20 cellular contexts compared by ENCODE assay signal in the genomic region with DNA sequence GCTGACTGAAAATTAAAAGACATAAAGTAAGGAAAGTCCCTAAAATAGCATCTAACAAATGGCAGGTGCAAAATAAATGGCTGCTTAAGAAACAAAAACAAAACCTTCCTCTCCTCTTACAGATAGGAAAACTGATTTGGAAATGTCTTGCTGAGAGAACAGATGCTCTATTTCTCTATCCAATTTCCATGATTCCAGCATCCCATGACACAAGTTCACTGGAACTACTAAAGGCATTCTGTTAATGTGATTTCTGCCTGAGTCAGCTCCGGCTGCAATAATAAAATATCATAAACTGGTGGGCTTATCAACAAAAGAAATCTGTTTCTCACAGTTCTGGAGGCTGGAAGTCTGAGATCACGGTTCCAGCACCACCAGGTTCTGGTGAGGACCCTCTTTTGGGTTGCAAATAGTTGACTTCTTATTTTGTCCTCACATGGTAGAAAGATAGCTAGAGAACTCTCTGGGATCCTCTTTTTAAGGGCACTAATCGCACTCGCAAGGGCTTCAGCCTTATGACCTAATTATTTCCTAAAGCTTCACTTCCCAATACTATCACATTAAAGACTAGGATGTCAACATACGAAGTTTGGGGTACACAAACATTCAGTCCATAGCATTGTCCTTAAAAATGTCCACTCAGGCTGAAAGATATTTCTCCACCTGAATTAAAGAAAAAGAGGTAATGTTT.
"Had no signal": no experiment of that assay in that cellular context is flagged by ENCODE, and none has a peak within 500 bp of the region (broad histone marks: within the 10 kb centered on the region; RNA-seq: fewer than 3 reads in every experiment).

No MANE protein-coding gene starts in this region.

- H3K27ac Mint-ChIP-seq: activated CD4-positive, alpha-beta memory T cell treated with anti-CD3 and anti-CD28 coated beads, Interleukin-2, amount 10 ng/mL, durations not matched to agents 7 days and 5 days; activated naive CD4-positive, alpha-beta T cell treated with anti-CD3 and anti-CD28 coated beads, Interleukin-2, amount 10 ng/mL, durations not matched to agents 7 days and 5 days; activated T-cell treated with anti-CD3 and anti-CD28 coated beads, Interleukin-2, amount 50 U/mL, for 24 hours; memory B cell; WTC11 had no signal

- ATAC-seq: left ventricle myocardium superior, natural killer cell, WTC11 had no signal

- DNase-seq: activated CD4-positive, alpha-beta memory T cell treated with anti-CD3 and anti-CD28 coated beads, Interleukin-2, amount 10 ng/mL, durations not matched to agents 7 days and 5 days; activated CD4-positive, alpha-beta T cell treated with anti-CD3 and anti-CD28 coated beads for 4 hours; activated naive CD4-positive, alpha-beta T cell treated with anti-CD3 and anti-CD28 coated beads, Interleukin-2, amount 10 ng/mL, durations not matched to agents 7 days and 5 days; activated T-cell treated with anti-CD3 and anti-CD28 coated beads, Interleukin-2, amount 50 U/mL, for 24 hours; colonic mucosa; head of caudate nucleus; kidney glomerular epithelial cell; left ventricle myocardium superior; natural killer cell; nucleus accumbens; small intestine; stimulated activated CD4-positive, alpha-beta T cell treated with anti-CD3 and anti-CD28 coated beads, Interleukin-4, amount 100 ng/mL, for 4 hours; stimulated activated CD8-positive, alpha-beta memory T cell treated with anti-CD3 and anti-CD28 coated beads, Interleukin-4, amount 100 ng/mL, for 48 hours; stimulated activated naive CD4-positive, alpha-beta T cell treated with Interleukin-2 at 50 U/mL for 16 hours; substantia nigra; transverse colon had no signal

- H3K9me3 ChIP-seq: colonic mucosa, transverse colon, vagina had no signal

- H3K36me3 Mint-ChIP-seq: natural killer cell, WTC11 had no signal

- H3K4me3 ChIP-seq: cardiac muscle cell, colonic mucosa, transverse colon, vagina had no signal

- H3K4me1 ChIP-seq: colonic mucosa, vagina had no signal

- H3K9me3 Mint-ChIP-seq: activated CD4-positive, alpha-beta memory T cell treated with anti-CD3 and anti-CD28 coated beads, Interleukin-2, amount 10 ng/mL, durations not matched to agents 7 days and 5 days; activated naive CD4-positive, alpha-beta T cell treated with anti-CD3 and anti-CD28 coated beads, Interleukin-2, amount 10 ng/mL, durations not matched to agents 7 days and 5 days; activated T-cell treated with anti-CD3 and anti-CD28 coated beads, Interleukin-2, amount 50 U/mL, for 24 hours; memory B cell; natural killer cell; WTC11 had no signal

- H3K36me3 ChIP-seq: colonic mucosa had no signal

- H3K27me3 ChIP-seq: cardiac muscle cell, colonic mucosa, transverse colon, vagina had no signal

- H3K27me3 Mint-ChIP-seq: activated CD4-positive, alpha-beta memory T cell treated with anti-CD3 and anti-CD28 coated beads, Interleukin-2, amount 10 ng/mL, durations not matched to agents 7 days and 5 days; activated naive CD4-positive, alpha-beta T cell treated with anti-CD3 and anti-CD28 coated beads, Interleukin-2, amount 10 ng/mL, durations not matched to agents 7 days and 5 days; activated T-cell treated with anti-CD3 and anti-CD28 coated beads, Interleukin-2, amount 50 U/mL, for 24 hours; memory B cell had no signal

- H3K4me3 Mint-ChIP-seq: activated CD4-positive, alpha-beta memory T cell treated with anti-CD3 and anti-CD28 coated beads, Interleukin-2, amount 10 ng/mL, durations not matched to agents 7 days and 5 days; activated naive CD4-positive, alpha-beta T cell treated with anti-CD3 and anti-CD28 coated beads, Interleukin-2, amount 10 ng/mL, durations not matched to agents 7 days and 5 days; activated T-cell treated with anti-CD3 and anti-CD28 coated beads, Interleukin-2, amount 50 U/mL, for 24 hours; memory B cell; natural killer cell; WTC11 had no signal
